In the genomic region with DNA sequence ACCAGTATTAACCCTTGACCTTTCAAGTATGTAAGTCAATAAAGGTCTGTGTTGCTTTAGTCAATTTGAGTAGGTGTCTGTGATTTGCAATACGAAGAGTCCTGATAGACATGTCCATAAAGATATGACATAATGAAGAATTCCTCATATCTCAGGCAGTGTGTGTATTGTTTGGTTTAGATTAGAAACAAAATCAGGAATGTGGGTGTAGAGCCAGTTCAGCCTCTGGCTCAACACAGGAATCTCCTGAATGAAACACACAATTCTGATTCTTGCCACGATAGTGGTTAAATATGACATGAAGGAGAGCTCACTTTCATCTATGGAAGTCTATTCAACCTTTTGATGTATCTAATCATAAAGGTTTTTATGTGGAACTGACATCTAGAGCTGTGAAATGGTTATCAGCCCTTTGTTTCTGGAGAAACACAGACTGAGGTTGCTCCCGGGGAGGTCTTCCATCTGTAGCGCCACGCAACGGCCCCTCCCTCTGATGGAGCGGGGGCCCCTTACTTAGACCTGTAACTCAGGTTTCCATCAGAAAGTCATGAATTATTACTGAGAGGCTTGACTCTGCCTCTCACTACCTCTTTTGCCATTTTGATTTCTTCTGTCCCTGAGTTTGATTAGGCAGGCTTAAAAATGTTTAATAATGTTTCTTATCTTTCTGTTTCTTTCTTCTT, we compare ENCODE assay signal across 1 cellular context.
TF ChIP-seq lines count a peak whose summit lies in the region.

No MANE protein-coding gene starts in this region.

TF ChIP-seq in IMR-90, 13 proteins besides CTCF, POLR2A, EP300 and RAD21:
- TF ChIP-seq RFX5 (IDR thresholded peaks at IDR 0.05; ENCODE audit: low read depth, low read length) (no peak), FOS (IDR thresholded peaks at IDR 0.05; ENCODE audit: low read depth, low read length) (no peak), CEBPB (IDR thresholded peaks at IDR 0.05; ENCODE audit: low read depth, low read length) (no peak), MXI1 (IDR thresholded peaks at IDR 0.05; ENCODE audit: borderline replicate concordance, low read depth, low read length) (no peak), NFE2L2 (IDR thresholded peaks at IDR 0.05; ENCODE audit: low read depth, low read length) (no peak), SMC3 (IDR thresholded peaks at IDR 0.05; ENCODE audit: low read depth, low read length) (no peak), MAFK (IDR thresholded peaks at IDR 0.05; ENCODE audit: low read depth, low read length) (no peak), USF2 (IDR thresholded peaks at IDR 0.05; ENCODE audit: low read depth, low read length) (no peak), MAZ (IDR thresholded peaks at IDR 0.05; ENCODE audit: borderline replicate concordance, low read depth, low read length) (no peak), CHD1 (IDR thresholded peaks at IDR 0.05; ENCODE audit: low read depth, low read length) (no peak), BHLHE40 (IDR thresholded peaks at IDR 0.05; ENCODE audit: low read depth, low read length) (no peak)
